19 cellular contexts compared by ENCODE assay signal in the genomic region with DNA sequence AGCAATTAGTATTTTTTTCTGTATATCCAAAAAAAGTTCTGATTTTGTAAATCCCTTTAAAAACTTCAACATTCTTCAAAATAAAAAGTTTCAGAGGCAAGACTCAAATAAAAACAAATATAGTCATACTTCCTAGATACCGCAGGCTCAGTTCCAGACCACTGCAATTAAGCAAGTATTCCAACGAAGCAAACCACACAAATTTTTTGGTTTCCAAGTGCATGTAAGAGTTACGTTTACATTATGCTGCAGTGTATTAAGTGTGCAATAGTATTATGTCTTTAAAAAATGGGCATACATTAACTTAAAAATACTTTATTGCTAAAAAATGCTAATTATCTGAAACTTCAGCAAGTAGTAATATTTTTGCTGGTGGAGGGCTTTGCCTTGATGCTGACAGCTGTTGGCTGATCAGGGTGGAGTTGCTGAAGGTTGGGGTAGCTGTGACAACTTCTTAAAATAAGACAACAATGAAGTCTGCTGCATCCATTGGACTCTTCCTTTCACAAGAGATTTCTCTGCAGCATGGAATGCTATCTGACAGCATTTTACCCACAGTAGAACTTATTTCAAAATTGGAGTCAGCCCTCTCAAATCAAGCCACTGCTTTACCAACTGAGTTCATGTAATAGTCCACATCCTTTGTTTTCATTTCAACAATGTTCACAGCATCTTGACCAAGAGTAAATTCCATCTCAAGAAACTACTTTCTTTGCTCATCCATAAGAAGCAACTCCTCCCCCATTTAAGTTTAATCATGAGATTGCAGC. TPM values are rescaled to one million over a fixed set of nuclear protein-coding genes. Genes with fewer than 3 reads are reported as not detected.
DNase-seq lines count a peak whose midpoint lies in the region; ATAC-seq and TF ChIP-seq lines count a peak whose summit lies in the region.
"Had no signal": no experiment of that assay in that cellular context is flagged by ENCODE, and none has a peak within 500 bp of the region (broad histone marks: within the 10 kb centered on the region; RNA-seq: fewer than 3 reads in every experiment).

No MANE protein-coding gene starts in this region.

- H2BK120ac ChIP-seq in IMR-90 (ENCODE audit: low read depth, low read length) (no peak overlapping the region), mesenchymal stem cell (ENCODE audit: low read depth, low read length) (no peak overlapping the region)

- H3K14ac ChIP-seq in IMR-90 (replicated peaks; ENCODE audit: low read depth, low read length), result no peak overlapping the region
- H3K14ac ChIP-seq in mesenchymal stem cell (ENCODE audit: low read length in 2 of 2), result no peak overlapping the region

- TF ChIP-seq CTCF in IMR-90 (conservative IDR thresholded peaks at IDR 0.05; ENCODE audit: low read depth, low read length) (no peak), mammary epithelial cell (conservative IDR thresholded peaks at IDR 0.05 in 1 of 2, IDR thresholded peaks at IDR 0.05 in 1 of 2; ENCODE audit: extremely low read depth in 1 of 2, insufficient read depth in 1 of 2, low read depth in 1 of 2, low read length in 2 of 2) (no peak), right atrium auricular region (IDR thresholded peaks at IDR 0.05) (no peak)

- H3K4me1 ChIP-seq in IMR-90 (ENCODE audit: control insufficient read depth, insufficient read depth, low read length) (peaks cover 4% of the 10 kb centered on the region), mammary epithelial cell (ENCODE audit: insufficient read depth, low read length) (no peaks in the 10 kb centered on the region), mesenchymal stem cell (ENCODE audit: control insufficient read depth, insufficient read depth, low read depth, low read length) (peaks cover 2% of the 10 kb centered on the region), Karpas-422 (ENCODE audit: low read length) (no peaks in the 10 kb centered on the region), right atrium auricular region (no peaks in the 10 kb centered on the region)

- DNase-seq in AG20443 (ENCODE audit: low spot score) (peak; percentile 35), IMR-90 (peak; percentile 63), mammary epithelial cell (peak; percentile 39), mesenchymal stem cell (peak; percentile 57), DMS 273 (lab: John Stamatoyannopoulos, UW; ENCODE audit: unreplicated experiment) (no peak), Karpas-422 (no peak), right atrium auricular region (ENCODE audit: low spot score) (no peak)
- DNase-seq: activated naive CD4-positive, alpha-beta T cell; CD4-positive, alpha-beta T cell; DMS79 treated with DMSO at 0.1 percent for 48 hours; KG1; left cardiac atrium; NCI-H1930; NCI-H510A treated with DMSO at 0.1 percent for 48 hours; WERI-Rb-1 had no signal

- WGBS in IMR-90 (ENCODE audit: extremely low coverage in 2 of 2, insufficient read length in 1 of 2), 2 experiments, result no CpG with 5 or more reads among the region's 3 CpGs
- WGBS in mammary epithelial cell (ENCODE audit: low coverage, missing lambda C conversion rate), result 37% methylated on average over 3 of the region's 3 CpGs
- 49% methylated on average over 2 of the region's 3 CpGs for WGBS in mesenchymal stem cell

- H3K36me3 ChIP-seq in IMR-90 (ENCODE audit: control insufficient read depth, insufficient read depth, low read length) (peaks cover 6% of the 10 kb centered on the region), mammary epithelial cell (ENCODE audit: insufficient read depth, low read length) (no peaks in the 10 kb centered on the region), mesenchymal stem cell (ENCODE audit: control insufficient read depth in 1 of 2, insufficient read depth in 2 of 2, low read depth in 1 of 2, low read length in 2 of 2) (peaks cover 3 to 18% of the 10 kb centered on the region in 2 experiments), Karpas-422 (ENCODE audit: insufficient read depth, low read length) (peaks cover 57% of the 10 kb centered on the region), right atrium auricular region (peaks cover 7% of the 10 kb centered on the region)

- H2AK9ac ChIP-seq in IMR-90 (replicated peaks; ENCODE audit: low read depth, low read length, poor library complexity), result no peak overlapping the region

- H3K4ac ChIP-seq in IMR-90 (ENCODE audit: low read depth, low read length), result no peak overlapping the region
- H3K4ac ChIP-seq in mesenchymal stem cell (ENCODE audit: low read depth in 1 of 2, low read length in 2 of 2), result no peak overlapping the region

- no TSS peak for BruUV-seq in IMR-90 (replicated peaks; lab: Mats Ljungman, UMichigan)
- no TSS peak for BruUV-seq in mammary epithelial cell (replicated peaks; lab: Mats Ljungman, UMichigan)

- TF ChIP-seq RAD21 in IMR-90 (IDR thresholded peaks at IDR 0.05; ENCODE audit: low read length), result no peak

- H4K91ac ChIP-seq in IMR-90 (ENCODE audit: insufficient read depth, low read depth, low read length) (no peak overlapping the region), mesenchymal stem cell (ENCODE audit: low read length) (no peak overlapping the region)

- no peak overlapping the region for H2BK20ac ChIP-seq in IMR-90 (ENCODE audit: low read depth, low read length)

- peaks cover 18 to 20% of the 10 kb centered on the region in 2 experiments for H3K79me1 ChIP-seq in IMR-90 (ENCODE audit: low read depth in 1 of 2, low read length in 2 of 2)
- peaks cover 10% of the 10 kb centered on the region for H3K79me1 ChIP-seq in mesenchymal stem cell (replicated peaks; ENCODE audit: low read length, poor library complexity, severe bottlenecking)

- no peaks in the 10 kb centered on the region for H3K9me2 ChIP-seq in Karpas-422 (replicated peaks; ENCODE audit: insufficient read depth, low read length)

- H3K4me2 ChIP-seq in IMR-90 (ENCODE audit: low read depth, low read length) (peak overlapping the region; percentile 75), mammary epithelial cell (ENCODE audit: insufficient read depth, low read depth, low read length) (no peak overlapping the region), mesenchymal stem cell (ENCODE audit: low read length, poor library complexity, severe bottlenecking) (no peak overlapping the region), Karpas-422 (ENCODE audit: low read depth, low read length, poor library complexity, severe bottlenecking) (no peak overlapping the region)
- H3K4me2 ChIP-seq: hepatocyte had no signal

- no peak overlapping the region for H4K8ac ChIP-seq in IMR-90 (ENCODE audit: low read depth in 2 of 2, low read length in 2 of 2)
- no peak overlapping the region for H4K8ac ChIP-seq in mesenchymal stem cell (ENCODE audit: low read length)

- H3K23ac ChIP-seq in IMR-90 (ENCODE audit: low read depth, low read length), result no peak overlapping the region
- H3K23ac ChIP-seq in mesenchymal stem cell (ENCODE audit: low read length in 2 of 2), result no peak overlapping the region

- H2BK5ac ChIP-seq in IMR-90 (ENCODE audit: low read depth, low read length, poor library complexity, severe bottlenecking) (peak overlapping the region; percentile 24), mesenchymal stem cell (ENCODE audit: low read depth, low read length, poor library complexity, severe bottlenecking) (no peak overlapping the region)

- no peak overlapping the region for H2BK12ac ChIP-seq in mesenchymal stem cell (ENCODE audit: low read length in 2 of 2)

- H2AFZ ChIP-seq in IMR-90 (replicated peaks; ENCODE audit: low read length, poor library complexity) (no peak overlapping the region), mammary epithelial cell (ENCODE audit: low read depth, low read length) (no peak overlapping the region), mesenchymal stem cell (ENCODE audit: low read depth, low read length) (no peak overlapping the region), Karpas-422 (ENCODE audit: low read length) (no peak overlapping the region)
- H2AFZ ChIP-seq: hepatocyte had no signal

- no peak overlapping the region for H3K4me3 ChIP-seq in IMR-90 (ENCODE audit: insufficient read depth, low read depth, low read length)
- no peak overlapping the region for H3K4me3 ChIP-seq in mammary epithelial cell (replicated peaks in 1 of 3; ENCODE audit: insufficient read depth in 1 of 3, low read depth in 2 of 3, low read length in 3 of 3)
- no peak overlapping the region for H3K4me3 ChIP-seq in mesenchymal stem cell (ENCODE audit: insufficient read depth in 1 of 2, low read depth in 1 of 2, low read length in 2 of 2)
- H3K4me3 ChIP-seq in Karpas-422 (ENCODE audit: low read length), result no peak overlapping the region
- no peak overlapping the region for H3K4me3 ChIP-seq in right atrium auricular region
- H3K4me3 ChIP-seq: cardiac muscle cell, hepatocyte had no signal

- H3K27me3 ChIP-seq in IMR-90 (ENCODE audit: control insufficient read depth, insufficient read depth, low read length) (no peaks in the 10 kb centered on the region), mammary epithelial cell (ENCODE audit: insufficient read depth, low read length) (no peaks in the 10 kb centered on the region), mesenchymal stem cell (ENCODE audit: control insufficient read depth in 1 of 2, insufficient read depth in 1 of 2, low read length in 2 of 2) (no peaks in the 10 kb centered on the region), Karpas-422 (ENCODE audit: low read length) (no peaks in the 10 kb centered on the region), right atrium auricular region (no peaks in the 10 kb centered on the region)
- H3K27me3 ChIP-seq: cardiac muscle cell, hepatocyte had no signal

- H3K9ac ChIP-seq in IMR-90 (ENCODE audit: low read depth, low read length), result no peak overlapping the region
- H3K9ac ChIP-seq in mammary epithelial cell (ENCODE audit: insufficient read depth, low read length), result no peak overlapping the region
- no peak overlapping the region for H3K9ac ChIP-seq in mesenchymal stem cell (ENCODE audit: low read length)
- no peak overlapping the region for H3K9ac ChIP-seq in Karpas-422 (ENCODE audit: low read length)

- H3K27ac ChIP-seq in IMR-90 (ENCODE audit: insufficient read depth, low read length) (no peak overlapping the region), mammary epithelial cell (ENCODE audit: insufficient read depth, low read depth, low read length) (no peak overlapping the region), mesenchymal stem cell (ENCODE audit: low read length, poor library complexity, severe bottlenecking) (no peak overlapping the region), Karpas-422 (ENCODE audit: low read length) (no peak overlapping the region), right atrium auricular region (no peak overlapping the region)
- H3K27ac ChIP-seq: cardiac muscle cell, hepatocyte, WERI-Rb-1 had no signal

- ATAC-seq in IMR-90 (ENCODE audit: low read depth) (peak; percentile 85), HG02970 (IDR thresholded peaks at IDR 0.05; ENCODE audit: low FRiP score, unreplicated experiment) (no peak)
- ATAC-seq: SK-N-SH treated with all-trans-retinoic acid at 6 μM for 48 hours had no signal

- H3K18ac ChIP-seq in IMR-90 (ENCODE audit: low read depth, low read length) (no peak overlapping the region), mesenchymal stem cell (ENCODE audit: low read depth in 1 of 2, low read length in 2 of 2) (no peak overlapping the region)

- H3K79me2 ChIP-seq in mammary epithelial cell (ENCODE audit: insufficient read depth, low read length), result peaks cover 16% of the 10 kb centered on the region
- H3K79me2 ChIP-seq in Karpas-422 (ENCODE audit: low read length), result peaks cover 98% of the 10 kb centered on the region

- no peak for TF ChIP-seq POLR2A in IMR-90 (IDR thresholded peaks at IDR 0.05; ENCODE audit: low read depth, low read length)

- H4K20me1 ChIP-seq in IMR-90 (ENCODE audit: insufficient read depth, low read length) (peaks cover 13% of the 10 kb centered on the region; the same call in 1 of the 2 replicates), mammary epithelial cell (ENCODE audit: insufficient read depth, low read length) (no peaks in the 10 kb centered on the region), Karpas-422 (ENCODE audit: insufficient read depth, low read depth, low read length) (no peaks in the 10 kb centered on the region)

- in situ Hi-C loops in IMR-90 (cut with MboI; ENCODE audit: low sequenced_read_pairs) (no loop called here), mammary epithelial cell (cut with MboI; ENCODE audit: low sequenced_read_pairs in 2 of 2) (no loop called here)

- no peak overlapping the region for H4K5ac ChIP-seq in IMR-90 (ENCODE audit: low read depth, low read length)

- CTCF ChIA-PET in IMR-90 (lab: Yijun Ruan, JAX), result interaction anchor here (0.6 to 1.2 kb wide), 3 partner anchors 16 to 44 kb away, joined by 3 to 4 read pairs (median 4); no protein-coding TSS in a partner anchor
- CTCF ChIA-PET in mammary epithelial cell (lab: Charles Lee; ENCODE audit: low non-redundant PET), result interaction anchor here (0.6 kb wide), 1 partner anchor 63 kb away, joined by 5 read pairs; no protein-coding TSS in a partner anchor

- no peak overlapping the region for H2AK5ac ChIP-seq in IMR-90 (ENCODE audit: low read depth, low read length)
- H2AK5ac ChIP-seq in mesenchymal stem cell (ENCODE audit: low read length, severe bottlenecking), result no peak overlapping the region

- intact Hi-C loops in IMR-90 (cut with micrococcal nuclease) (loop anchor here (5.0 kb wide), 1 partner anchor 40 kb away; no protein-coding TSS in a partner anchor), mammary epithelial cell (cut with micrococcal nuclease) (no loop called here)

- dilution Hi-C loops in IMR-90 (cut with HindIII; ENCODE audit: low sequenced_read_pairs, unreplicated experiment), result no loop called here
- dilution Hi-C loops in mammary epithelial cell (cut with HindIII; ENCODE audit: low sequenced_read_pairs), result no loop called here

- no peaks in the 10 kb centered on the region for H3K9me3 ChIP-seq in IMR-90 (ENCODE audit: control insufficient read depth, insufficient read depth, low read length)
- H3K9me3 ChIP-seq in mammary epithelial cell (replicated peaks; ENCODE audit: insufficient read depth, low read length), result no peaks in the 10 kb centered on the region
- H3K9me3 ChIP-seq in mesenchymal stem cell (ENCODE audit: control insufficient read depth, low read length), result no peaks in the 10 kb centered on the region
- no peaks in the 10 kb centered on the region for H3K9me3 ChIP-seq in Karpas-422 (ENCODE audit: low read length)
- H3K9me3 ChIP-seq in right atrium auricular region, result no peaks in the 10 kb centered on the region

- H3K9me1 ChIP-seq in IMR-90 (ENCODE audit: insufficient read depth, low read length), result peaks cover 2% of the 10 kb centered on the region; the same call in 1 of the 2 replicates

- no peak overlapping the region for H3K56ac ChIP-seq in IMR-90 (ENCODE audit: extremely low read depth, insufficient read depth, low read length)

- no peak overlapping the region for H2BK15ac ChIP-seq in IMR-90 (ENCODE audit: low read depth, low read length)
- H2BK15ac ChIP-seq in mesenchymal stem cell (ENCODE audit: low read depth, poor library complexity, severe bottlenecking), result no peak overlapping the region

- POLR2A ChIA-PET in IMR-90 (lab: Charles Lee; ENCODE audit: unreplicated experiment), result no interaction called here

RNA-seq across cellular contexts. Expression of a gene that starts 46.0 kb away (rescaled TPM):
- total RNA-seq in IMR-90 (2012; rRNA removed), result 20.4 and 32.2 TPM in 2 replicates
- polyA plus RNA-seq in IMR-90 (2012; rRNA removed), result 2.7 and 3.4 TPM in 2 replicates
- 0.32 and 0.42 TPM in 2 replicates for polyA plus RNA-seq in IMR-90 (2012; cell fraction: cytosol; rRNA removed)
- 0.83 and 7.2 TPM in 2 replicates for polyA plus RNA-seq in IMR-90 (2012; cell fraction: nucleus; rRNA removed; ENCODE audit: low replicate concordance)
- total RNA-seq in mammary epithelial cell, result 10 to 100 TPM; 17.2 to 18.0 TPM
- polyA plus RNA-seq in mammary epithelial cell, result 3.6 TPM
- polyA minus RNA-seq in mammary epithelial cell, result 13.6 TPM
- polyA plus RNA-seq in mesenchymal stem cell (2013, experiment 1 of 2), result 7.2 TPM
- 6.6 TPM for polyA plus RNA-seq in mesenchymal stem cell (2013, experiment 2 of 2)
- 27.6 and 52.4 TPM in 2 replicates for total RNA-seq in Karpas-422 (2014; rRNA removed; shearing (Covaris generic); ENCODE audit: low replicate concordance)
- total RNA-seq in right atrium auricular region, result 10 to 100 TPM; 15.2 to 15.3 TPM

Comparison
In these comparisons a context has a peak if more than half of its experiments do, and no peak if none do; other contexts are left out.
1. DNase-seq: peak in AG20443 (single experiment), IMR-90 (single experiment), mammary epithelial cell (single experiment) and mesenchymal stem cell (single experiment); none in DMS 273 (single experiment), Karpas-422 (single experiment) and right atrium auricular region (single experiment).